ENCODE assay signal across 8 cellular contexts in genomic region chr15:99058421-99058870, GRCh38. TPM values are rescaled to one million over a fixed set of nuclear protein-coding genes. Genes with fewer than 3 reads are reported as not detected.
A peak's percentile ranks its signal among the peaks of the same experiment; 100 is the strongest.
DNase-seq lines count a peak whose midpoint lies in the region; ATAC-seq and TF ChIP-seq lines count a peak whose summit lies in the region.

No MANE protein-coding gene starts in this region.

- H3K27ac ChIP-seq in IMR-90 (ENCODE audit: insufficient read depth, low read length): peak overlapping the region; percentile 64

- peaks cover 3% of the 10 kb centered on the region for H3K4me1 ChIP-seq in IMR-90 (ENCODE audit: control insufficient read depth, insufficient read depth, low read length)

- peaks cover 11% of the 10 kb centered on the region for H3K9me1 ChIP-seq in IMR-90 (ENCODE audit: insufficient read depth, low read length)

- peak overlapping the region; percentile 85 for H4K91ac ChIP-seq in IMR-90 (ENCODE audit: insufficient read depth, low read depth, low read length)

- in situ Hi-C loops in IMR-90 (cut with MboI; ENCODE audit: low sequenced_read_pairs): no loop called here

- no peaks in the 10 kb centered on the region for H4K20me1 ChIP-seq in IMR-90 (ENCODE audit: insufficient read depth, low read length)

- peaks cover 4 to 5% of the 10 kb centered on the region in 2 experiments; a peak in 2 of 4 replicates for H3K79me1 ChIP-seq in IMR-90 (ENCODE audit: low read depth in 1 of 2, low read length in 2 of 2)

- H3K27ac Mint-ChIP-seq in activated naive CD8-positive, alpha-beta T cell treated with anti-CD3 and anti-CD28 coated beads, Interleukin-2, amount 10 ng/mL, durations not matched to agents 7 days and 5 days: no peak overlapping the region
- H3K27ac Mint-ChIP-seq in stimulated activated memory B cell treated with anti-CD40 and anti-IgM and Interleukin-4, amounts not matched to agents 10 μg/mL and 1 μg/mL and 100 μg/mL, for 72 hours: no peak overlapping the region

- peak overlapping the region; percentile 99; the same call in 2 of the 3 replicates for H2BK15ac ChIP-seq in IMR-90 (ENCODE audit: low read depth, low read length)

- H3K27me3 ChIP-seq in IMR-90 (ENCODE audit: control insufficient read depth, insufficient read depth, low read length): no peaks in the 10 kb centered on the region

- peak overlapping the region; percentile 98 for H2BK120ac ChIP-seq in IMR-90 (ENCODE audit: low read depth, low read length)

- no peak for DNase-seq in IMR-90
- DNase-seq in activated naive CD8-positive, alpha-beta T cell treated with anti-CD3 and anti-CD28 coated beads, Interleukin-2, amount 10 ng/mL, durations not matched to agents 7 days and 5 days: no peak
- no peak for DNase-seq in erythroblast (lab: John Stamatoyannopoulos, UW)
- no peak for DNase-seq in NCI-H2196 (lab: John Stamatoyannopoulos, UW; ENCODE audit: unreplicated experiment)
- DNase-seq in stimulated activated CD4-positive, alpha-beta T cell treated with anti-CD3 and anti-CD28 coated beads, Interleukin-4, amount 100 ng/mL, for 24 hours: no peak

- peak overlapping the region; percentile 38 for H2BK5ac ChIP-seq in IMR-90 (ENCODE audit: low read depth, low read length, poor library complexity, severe bottlenecking)

- CTCF ChIA-PET in IMR-90 (lab: Yijun Ruan, JAX): interaction anchor here (0.6 to 1.4 kb wide), 5 partner anchors 9 to 540 kb away, joined by 3 to 5 read pairs (median 3); no protein-coding TSS in a partner anchor

- H3K27me3 Mint-ChIP-seq in activated naive CD8-positive, alpha-beta T cell treated with anti-CD3 and anti-CD28 coated beads, Interleukin-2, amount 10 ng/mL, durations not matched to agents 7 days and 5 days: peaks cover 43% of the 10 kb centered on the region
- H3K27me3 Mint-ChIP-seq in stimulated activated memory B cell treated with anti-CD40 and anti-IgM and Interleukin-4, amounts not matched to agents 10 μg/mL and 1 μg/mL and 100 μg/mL, for 72 hours: peaks cover 72% of the 10 kb centered on the region

- peak; percentile 4; the same call in 1 of the 2 replicates for ATAC-seq in IMR-90 (ENCODE audit: low read depth)
- ATAC-seq in activated naive CD8-positive, alpha-beta T cell treated with anti-CD3 and anti-CD28 coated beads, Interleukin-2, amount 10 ng/mL, durations not matched to agents 7 days and 5 days (ENCODE audit: low read depth): no peak
- no peak for ATAC-seq in stimulated activated memory B cell treated with anti-CD40 and anti-IgM and Interleukin-4, amounts not matched to agents 10 μg/mL and 1 μg/mL and 100 μg/mL, for 72 hours
- no peak for ATAC-seq in GM21529 (IDR thresholded peaks at IDR 0.05; ENCODE audit: unreplicated experiment)

- dilution Hi-C loops in IMR-90 (cut with HindIII; ENCODE audit: low sequenced_read_pairs, unreplicated experiment): loop anchor here (25.0 kb wide), 1 partner anchor 121 kb away; no protein-coding TSS in a partner anchor

- no peaks in the 10 kb centered on the region for H3K9me3 Mint-ChIP-seq in activated naive CD8-positive, alpha-beta T cell treated with anti-CD3 and anti-CD28 coated beads, Interleukin-2, amount 10 ng/mL, durations not matched to agents 7 days and 5 days
- no peaks in the 10 kb centered on the region for H3K9me3 Mint-ChIP-seq in stimulated activated memory B cell treated with anti-CD40 and anti-IgM and Interleukin-4, amounts not matched to agents 10 μg/mL and 1 μg/mL and 100 μg/mL, for 72 hours

- WGBS in IMR-90 (ENCODE audit: extremely low coverage in 2 of 2, insufficient read length in 1 of 2), 2 experiments: 95% methylated on average over 10 of the region's 27 CpGs; no CpG with 5 or more reads in 1 of the 2 experiments

- peak overlapping the region; percentile 43 for H3K4me3 ChIP-seq in IMR-90 (ENCODE audit: insufficient read depth, low read depth, low read length)
- H3K4me3 ChIP-seq in iPS-18c (ENCODE audit: insufficient read depth, low read depth, low read length): 0 out of 2 replicates have a peak overlapping the region, but pooled peaks have one; percentile 38

- H3K18ac ChIP-seq in IMR-90 (ENCODE audit: low read depth, low read length): peak overlapping the region; percentile 56

- H3K4me3 Mint-ChIP-seq in activated naive CD8-positive, alpha-beta T cell treated with anti-CD3 and anti-CD28 coated beads, Interleukin-2, amount 10 ng/mL, durations not matched to agents 7 days and 5 days: peak overlapping the region; percentile 75
- peak overlapping the region; percentile 66 for H3K4me3 Mint-ChIP-seq in stimulated activated memory B cell treated with anti-CD40 and anti-IgM and Interleukin-4, amounts not matched to agents 10 μg/mL and 1 μg/mL and 100 μg/mL, for 72 hours

- TF ChIP-seq POLR2A in IMR-90 (IDR thresholded peaks at IDR 0.05; ENCODE audit: low read depth, low read length) (no peak), erythroblast (IDR thresholded peaks at IDR 0.05; ENCODE audit: low read length) (no peak)

- H3K9ac ChIP-seq in IMR-90 (ENCODE audit: low read depth, low read length): peak overlapping the region; percentile 67

- H4K8ac ChIP-seq in IMR-90 (ENCODE audit: low read depth in 2 of 2, low read length in 2 of 2): peak overlapping the region; percentile 74 to 91

- peak overlapping the region; percentile 74 for H3K56ac ChIP-seq in IMR-90 (ENCODE audit: extremely low read depth, insufficient read depth, low read length)

- H2AK9ac ChIP-seq in IMR-90 (replicated peaks; ENCODE audit: low read depth, low read length, poor library complexity): peak overlapping the region; percentile 71

- peaks cover 4% of the 10 kb centered on the region for H3K4me1 Mint-ChIP-seq in activated naive CD8-positive, alpha-beta T cell treated with anti-CD3 and anti-CD28 coated beads, Interleukin-2, amount 10 ng/mL, durations not matched to agents 7 days and 5 days
- peaks cover 9% of the 10 kb centered on the region for H3K4me1 Mint-ChIP-seq in stimulated activated memory B cell treated with anti-CD40 and anti-IgM and Interleukin-4, amounts not matched to agents 10 μg/mL and 1 μg/mL and 100 μg/mL, for 72 hours

- H3K14ac ChIP-seq in IMR-90 (replicated peaks; ENCODE audit: low read depth, low read length): peak overlapping the region; percentile 95

- H3K36me3 ChIP-seq in IMR-90 (ENCODE audit: control insufficient read depth, insufficient read depth, low read length): no peaks in the 10 kb centered on the region

- POLR2A ChIA-PET in IMR-90 (lab: Charles Lee; ENCODE audit: unreplicated experiment): no interaction called here
- POLR2A ChIA-PET in activated naive CD8-positive, alpha-beta T cell treated with anti-CD3 and anti-CD28 coated beads, Interleukin-2, amount 10 ng/mL, durations not matched to agents 7 days and 5 days (lab: Charles Lee): interaction anchor here (0.9 kb wide), 1 partner anchor 15 kb away, joined by 3 read pairs; no protein-coding TSS in a partner anchor

- TF ChIP-seq RAD21 in IMR-90 (IDR thresholded peaks at IDR 0.05; ENCODE audit: low read length): no peak

- peak overlapping the region; percentile 65; the same call in 1 of the 2 replicates for H4K5ac ChIP-seq in IMR-90 (ENCODE audit: low read depth, low read length)

- peak overlapping the region; percentile 86 for H2BK20ac ChIP-seq in IMR-90 (ENCODE audit: low read depth, low read length)

- BruUV-seq in IMR-90 (replicated peaks; lab: Mats Ljungman, UMichigan): no TSS peak

- H2AK5ac ChIP-seq in IMR-90 (ENCODE audit: low read depth, low read length): peak overlapping the region; percentile 98

- H3K9me3 ChIP-seq in IMR-90 (ENCODE audit: control insufficient read depth, insufficient read depth, low read length) (no peaks in the 10 kb centered on the region), iPS-18c (ENCODE audit: control insufficient read depth, insufficient read depth, low read length) (no peaks in the 10 kb centered on the region)

- H3K36me3 Mint-ChIP-seq in activated naive CD8-positive, alpha-beta T cell treated with anti-CD3 and anti-CD28 coated beads, Interleukin-2, amount 10 ng/mL, durations not matched to agents 7 days and 5 days: no peaks in the 10 kb centered on the region
- no peaks in the 10 kb centered on the region for H3K36me3 Mint-ChIP-seq in stimulated activated memory B cell treated with anti-CD40 and anti-IgM and Interleukin-4, amounts not matched to agents 10 μg/mL and 1 μg/mL and 100 μg/mL, for 72 hours

- H3K23ac ChIP-seq in IMR-90 (ENCODE audit: low read depth, low read length): peak overlapping the region; percentile 86; the same call in 1 of the 2 replicates

- H3K4ac ChIP-seq in IMR-90 (ENCODE audit: low read depth, low read length): peak overlapping the region; percentile 98

- H3K4me2 ChIP-seq in IMR-90 (ENCODE audit: low read depth, low read length): peak overlapping the region; percentile 62

- peak overlapping the region; percentile 92 for H2AFZ ChIP-seq in IMR-90 (replicated peaks; ENCODE audit: low read length, poor library complexity)

- intact Hi-C loops in IMR-90 (cut with micrococcal nuclease): loop anchor here (5.0 kb wide), 2 partner anchors 116 to 616 kb away; no protein-coding TSS in a partner anchor

- no peak for TF ChIP-seq CTCF in IMR-90 (conservative IDR thresholded peaks at IDR 0.05; ENCODE audit: low read depth, low read length)

TF ChIP-seq in IMR-90, 13 proteins besides CTCF, POLR2A, EP300 and RAD21 (continues in another document):
- no peak for TF ChIP-seq FOS (IDR thresholded peaks at IDR 0.05; ENCODE audit: low read depth, low read length)
- no peak for TF ChIP-seq MXI1 (IDR thresholded peaks at IDR 0.05; ENCODE audit: borderline replicate concordance, low read depth, low read length)
- TF ChIP-seq, protein P1, sequence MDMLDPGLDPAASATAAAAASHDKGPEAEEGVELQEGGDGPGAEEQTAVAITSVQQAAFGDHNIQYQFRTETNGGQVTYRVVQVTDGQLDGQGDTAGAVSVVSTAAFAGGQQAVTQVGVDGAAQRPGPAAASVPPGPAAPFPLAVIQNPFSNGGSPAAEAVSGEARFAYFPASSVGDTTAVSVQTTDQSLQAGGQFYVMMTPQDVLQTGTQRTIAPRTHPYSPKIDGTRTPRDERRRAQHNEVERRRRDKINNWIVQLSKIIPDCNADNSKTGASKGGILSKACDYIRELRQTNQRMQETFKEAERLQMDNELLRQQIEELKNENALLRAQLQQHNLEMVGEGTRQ (IDR thresholded peaks at IDR 0.05; ENCODE audit: low read depth, low read length): no peak
- no peak for TF ChIP-seq MAZ (IDR thresholded peaks at IDR 0.05; ENCODE audit: borderline replicate concordance, low read depth, low read length)
- no peak for TF ChIP-seq NFE2L2 (IDR thresholded peaks at IDR 0.05; ENCODE audit: low read depth, low read length)

RNA-seq across cellular contexts. Expression of gene SYNM, which starts 46.4 kb away (rescaled TPM):
- 3.4 and 5.0 TPM in 2 replicates for total RNA-seq in IMR-90 (2012; rRNA removed)
- polyA plus RNA-seq in IMR-90 (2012; rRNA removed): 1.9 and 2.1 TPM in 2 replicates
- polyA plus RNA-seq in IMR-90 (2012; cell fraction: cytosol; rRNA removed): 0.81 and 0.86 TPM in 2 replicates
- polyA plus RNA-seq in IMR-90 (2012; cell fraction: nucleus; rRNA removed; ENCODE audit: low replicate concordance): 3.0 and 8.1 TPM in 2 replicates
- total RNA-seq in activated naive CD8-positive, alpha-beta T cell treated with anti-CD3 and anti-CD28 coated beads, Interleukin-2, amount 10 ng/mL, durations not matched to agents 7 days and 5 days: 1 to 10 TPM; 4.5 to 6.7 TPM

RNA-seq across cellular contexts. Expression of gene PGPEP1L, which starts 50.9 kb away (rescaled TPM):
- not detected in 2 replicates for total RNA-seq in IMR-90 (2012; rRNA removed)
- not detected in 2 replicates for polyA plus RNA-seq in IMR-90 (2012; rRNA removed)
- not detected in 2 replicates for polyA plus RNA-seq in IMR-90 (2012; cell fraction: cytosol; rRNA removed)
- not detected in 2 replicates for polyA plus RNA-seq in IMR-90 (2012; cell fraction: nucleus; rRNA removed; ENCODE audit: low replicate concordance)
- total RNA-seq in activated naive CD8-positive, alpha-beta T cell treated with anti-CD3 and anti-CD28 coated beads, Interleukin-2, amount 10 ng/mL, durations not matched to agents 7 days and 5 days: not detected
